ENCODE assay signal across 13 cellular contexts in genomic region chr19:1000591-1001537, GRCh38. TPM values are rescaled to one million over a fixed set of nuclear protein-coding genes. Genes with fewer than 3 reads are reported as not detected.
A peak's percentile ranks its signal among the peaks of the same experiment; 100 is the strongest.
DNase-seq lines count a peak whose midpoint lies in the region; ATAC-seq and TF ChIP-seq lines count a peak whose summit lies in the region.
"Had no signal": no experiment of that assay in that cellular context is flagged by ENCODE, and none has a peak within 500 bp of the region (broad histone marks: within the 10 kb centered on the region; RNA-seq: fewer than 3 reads in every experiment).

No MANE protein-coding gene starts in this region.

- H3F3A ChIP-seq in PC-3 (ENCODE audit: low read length, unreplicated experiment), result no peaks in the 10 kb centered on the region

- no peak overlapping the region for H2AFZ ChIP-seq in PC-3 (ENCODE audit: low read length)

- no peak overlapping the region for H3K27ac Mint-ChIP-seq in MCF 10A (ENCODE audit: low read depth, unreplicated experiment)
- peak overlapping the region; percentile 25 for H3K27ac Mint-ChIP-seq in stimulated activated naive B cell treated with anti-CD40 and anti-IgM and Interleukin-4, amounts not matched to agents 10 μg/mL and 1 μg/mL and 100 μg/mL, for 72 hours
- H3K27ac Mint-ChIP-seq: activated naive CD4-positive, alpha-beta T cell treated with anti-CD3 and anti-CD28 coated beads, Interleukin-2, amount 50 U/mL, for 72 hours had no signal

- TF ChIP-seq CTCF in breast epithelium (IDR thresholded peaks at IDR 0.05), result no peak
- TF ChIP-seq CTCF in MCF 10A (IDR thresholded peaks at IDR 0.05; ENCODE audit: unreplicated experiment), result no peak
- TF ChIP-seq CTCF in PC-3 (conservative IDR thresholded peaks at IDR 0.05; ENCODE audit: low read depth, low read length), result no peak

- DNase-seq in breast epithelium (ENCODE audit: low spot score in 2 of 2) (no peak), MCF 10A (ENCODE audit: unreplicated experiment) (no peak), PC-3 (no peak), iPS DF 6.9 (ENCODE audit: low read depth, low spot score) (no peak), NCI-H345 (lab: John Stamatoyannopoulos, UW) (no peak)
- no peak for DNase-seq in stimulated activated naive B cell treated with anti-CD40 and anti-IgM and Interleukin-4, amounts not matched to agents 10 μg/mL and 1 μg/mL and 100 μg/mL, for 72 hours
- DNase-seq: NCI-H1436 treated with DMSO at 0.1 percent for 48 hours, occipital lobe had no signal

- no peaks in the 10 kb centered on the region for H3K9me3 ChIP-seq in breast epithelium
- no peaks in the 10 kb centered on the region for H3K9me3 ChIP-seq in PC-3 (ENCODE audit: low read length)
- no peaks in the 10 kb centered on the region for H3K9me3 ChIP-seq in iPS DF 6.9 (ENCODE audit: control insufficient read depth, insufficient read depth, low read length)
- H3K9me3 ChIP-seq: upper lobe of right lung had no signal

- H3K27ac ChIP-seq in breast epithelium (no peak overlapping the region), PC-3 (ENCODE audit: low read length) (no peak overlapping the region), iPS DF 6.9 (ENCODE audit: low read length) (no peak overlapping the region)
- H3K27ac ChIP-seq: upper lobe of right lung had no signal

- CTCF ChIA-PET in MCF 10A (lab: Yijun Ruan, JAX), result interaction anchor here (0.5 to 1.5 kb wide), 5 partner anchors 9 to 262 kb away, joined by 3 to 4 read pairs (median 3); no protein-coding TSS in a partner anchor
- CTCF ChIA-PET in PC-3 (lab: Charles Lee), result interaction anchor here (0.6 kb wide), 2 partner anchors 16 to 31 kb away, joined by 4 to 11 read pairs; no protein-coding TSS in a partner anchor

- H3K36me3 ChIP-seq in breast epithelium (no peaks in the 10 kb centered on the region), PC-3 (ENCODE audit: low read depth, low read length) (no peaks in the 10 kb centered on the region), iPS DF 6.9 (ENCODE audit: control insufficient read depth, insufficient read depth, low read length) (no peaks in the 10 kb centered on the region)
- H3K36me3 ChIP-seq: upper lobe of right lung had no signal

- no TSS peak for BruUV-seq in MCF 10A (replicated peaks; lab: Mats Ljungman, UMichigan)
- no TSS peak for BruUV-seq in PC-3 (replicated peaks; lab: Mats Ljungman, UMichigan)

- ATAC-seq in PC-3 (no peak), HG03571 (IDR thresholded peaks at IDR 0.05; ENCODE audit: unreplicated experiment) (no peak), GM18511 (IDR thresholded peaks at IDR 0.05; ENCODE audit: unreplicated experiment) (no peak)
- no peak for ATAC-seq in stimulated activated naive B cell treated with anti-CD40 and anti-IgM and Interleukin-4, amounts not matched to agents 10 μg/mL and 1 μg/mL and 100 μg/mL, for 72 hours (replicated peaks)

- WGBS in iPS DF 6.9 (ENCODE audit: insufficient coverage, insufficient read length), result no CpG with 5 or more reads among the region's 73 CpGs

- no peaks in the 10 kb centered on the region for H3K9me2 ChIP-seq in PC-3 (replicated peaks; ENCODE audit: low read length)

- intact Hi-C loops in breast epithelium (cut with DNase I; ENCODE audit: low total_unique reads) (no loop called here), MCF 10A (cut with micrococcal nuclease) (loop anchor here (1.0 kb wide), 2 partner anchors 80 to 231 kb away; no protein-coding TSS in a partner anchor), PC-3 (cut with micrococcal nuclease) (no loop called here)

- H3K27me3 ChIP-seq in breast epithelium, result peaks cover 15 to 75% of the 10 kb centered on the region in 2 donors
- no peaks in the 10 kb centered on the region; the same call in 1 of the 2 replicates for H3K27me3 ChIP-seq in PC-3 (ENCODE audit: low read length)
- H3K27me3 ChIP-seq in iPS DF 6.9 (ENCODE audit: control insufficient read depth, insufficient read depth, low read length), result peaks cover 7% of the 10 kb centered on the region

- H3K36me3 Mint-ChIP-seq in MCF 10A (ENCODE audit: insufficient read depth, unreplicated experiment), result peaks cover 6% of the 10 kb centered on the region
- H3K36me3 Mint-ChIP-seq in stimulated activated naive B cell treated with anti-CD40 and anti-IgM and Interleukin-4, amounts not matched to agents 10 μg/mL and 1 μg/mL and 100 μg/mL, for 72 hours, result peaks cover 7 to 17% of the 10 kb centered on the region in 2 donors
- H3K36me3 Mint-ChIP-seq: activated naive CD4-positive, alpha-beta T cell treated with anti-CD3 and anti-CD28 coated beads, Interleukin-2, amount 50 U/mL, for 72 hours; CD4-positive, CD25-positive, alpha-beta regulatory T cell had no signal

- H3K4me1 ChIP-seq in breast epithelium, result no peaks in the 10 kb centered on the region
- peaks cover 8% of the 10 kb centered on the region for H3K4me1 ChIP-seq in PC-3 (ENCODE audit: insufficient read depth, low read length)
- H3K4me1 ChIP-seq in iPS DF 6.9 (ENCODE audit: control insufficient read depth, insufficient read depth, low read length), result no peaks in the 10 kb centered on the region; the same call in 1 of the 2 replicates

- H3K79me2 ChIP-seq in PC-3 (ENCODE audit: low read length), result no peaks in the 10 kb centered on the region

- H3K4me1 Mint-ChIP-seq in MCF 10A (ENCODE audit: insufficient read depth, unreplicated experiment), result peaks cover 6% of the 10 kb centered on the region
- peaks cover 23 to 29% of the 10 kb centered on the region in 2 donors for H3K4me1 Mint-ChIP-seq in stimulated activated naive B cell treated with anti-CD40 and anti-IgM and Interleukin-4, amounts not matched to agents 10 μg/mL and 1 μg/mL and 100 μg/mL, for 72 hours

- H4K20me1 ChIP-seq in PC-3 (ENCODE audit: low read length), result no peaks in the 10 kb centered on the region

- H3K4me3 Mint-ChIP-seq in MCF 10A (ENCODE audit: unreplicated experiment), result no peak overlapping the region
- H3K4me3 Mint-ChIP-seq in stimulated activated naive B cell treated with anti-CD40 and anti-IgM and Interleukin-4, amounts not matched to agents 10 μg/mL and 1 μg/mL and 100 μg/mL, for 72 hours, result peak overlapping the region; percentile 51 to 73

- peak overlapping the region in 2 of 3 donors; percentile 25 to 59 for H3K4me3 ChIP-seq in breast epithelium
- no peak overlapping the region for H3K4me3 ChIP-seq in PC-3 (ENCODE audit: low read length)
- H3K4me3 ChIP-seq in iPS DF 6.9 (ENCODE audit: low read length), result peak overlapping the region; percentile 61; the same call in 1 of the 2 replicates
- H3K4me3 ChIP-seq: upper lobe of right lung had no signal

- POLR2A ChIA-PET in MCF 10A (lab: Yijun Ruan, JAX) (interaction anchor here (0.6 to 0.9 kb wide), 4 partner anchors 17 to 204 kb away, joined by 3 to 4 read pairs (median 4); partner anchors contain the start of gene CNN2), PC-3 (lab: Charles Lee; ENCODE audit: unreplicated experiment) (no interaction called here)

- H3K4me2 ChIP-seq in PC-3 (ENCODE audit: low read length), result peak overlapping the region; percentile 7; the same call in 1 of the 2 replicates

- no peaks in the 10 kb centered on the region for H3K9me3 Mint-ChIP-seq in MCF 10A (ENCODE audit: unreplicated experiment)
- peaks cover 0 to 4% of the 10 kb centered on the region in 2 donors for H3K9me3 Mint-ChIP-seq in stimulated activated naive B cell treated with anti-CD40 and anti-IgM and Interleukin-4, amounts not matched to agents 10 μg/mL and 1 μg/mL and 100 μg/mL, for 72 hours
- H3K9me3 Mint-ChIP-seq: activated naive CD4-positive, alpha-beta T cell treated with anti-CD3 and anti-CD28 coated beads, Interleukin-2, amount 50 U/mL, for 72 hours had no signal

- H3K27me3 Mint-ChIP-seq in MCF 10A (ENCODE audit: insufficient read depth, unreplicated experiment), result peaks cover 17% of the 10 kb centered on the region
- H3K27me3 Mint-ChIP-seq in stimulated activated naive B cell treated with anti-CD40 and anti-IgM and Interleukin-4, amounts not matched to agents 10 μg/mL and 1 μg/mL and 100 μg/mL, for 72 hours, result peaks cover 38 to 58% of the 10 kb centered on the region in 2 donors

- H3K9ac ChIP-seq in PC-3 (ENCODE audit: low read length), result no peak overlapping the region

- no peak for TF ChIP-seq POLR2A in breast epithelium (IDR thresholded peaks at IDR 0.05)

RNA-seq across cellular contexts. Expression of gene GRIN3B, which starts 0.6 kb away (rescaled TPM):
- total RNA-seq in breast epithelium (1 to 10 TPM in 1 of 3 donors, not detected in 2; 2.6 TPM), MCF 10A (2022) (not detected in 2 replicates), PC-3 (2014; rRNA removed) (0.63 and 0.69 TPM in 2 replicates)
- total RNA-seq: CD4-positive, CD25-positive, alpha-beta regulatory T cell; occipital lobe; upper lobe of right lung had no signal

RNA-seq across cellular contexts. Expression of gene WDR18, which starts 16.7 kb away (rescaled TPM):
- total RNA-seq in breast epithelium (10 to 100 TPM; 19.2 to 69.2 (median 49.8) TPM), MCF 10A (2022) (81.9 and 96.7 TPM in 2 replicates), PC-3 (2014; rRNA removed) (56.7 and 99.6 TPM in 2 replicates)

RNA-seq across cellular contexts. Expression of gene TMEM259, which starts 20.1 kb away (rescaled TPM):
- total RNA-seq in breast epithelium (100 to 1,000 TPM; 112 to 156 (median 153) TPM), MCF 10A (2022) (130 and 146 TPM in 2 replicates), PC-3 (2014; rRNA removed) (136 and 162 TPM in 2 replicates)

RNA-seq across cellular contexts. Expression of gene RNU6-2, which starts 20.5 kb away (rescaled TPM):
- not detected for total RNA-seq in breast epithelium
- total RNA-seq in MCF 10A (2022), result not detected in 2 replicates
- total RNA-seq in PC-3 (2014; rRNA removed), result not detected in 2 replicates
- total RNA-seq: activated naive CD4-positive, alpha-beta T cell treated with anti-CD3 and anti-CD28 coated beads, Interleukin-2, amount 50 U/mL, for 72 hours; CD4-positive, CD25-positive, alpha-beta regulatory T cell; occipital lobe; upper lobe of right lung had no signal

RNA-seq across cellular contexts. Expression of gene CNN2, which starts 25.5 kb away (rescaled TPM):
- total RNA-seq in breast epithelium, result 10 to 100 TPM; 70.4 to 74.1 (median 70.7) TPM
- 112 and 166 TPM in 2 replicates for total RNA-seq in MCF 10A (2022)
- 97.9 and 107 TPM in 2 replicates for total RNA-seq in PC-3 (2014; rRNA removed)
